Comparison of ENCODE assay signal across 28 cellular contexts in genomic region chr16:29314292-29314934, GRCh38.
DNase-seq lines count a peak whose midpoint lies in the region; ATAC-seq, FAIRE-seq and TF ChIP-seq lines count a peak whose summit lies in the region.
"Had no signal": no experiment of that assay in that cellular context is flagged by ENCODE, and none has a peak within 500 bp of the region (broad histone marks: within the 10 kb centered on the region; RNA-seq: fewer than 3 reads in every experiment).

No MANE protein-coding gene starts in this region.

- H3K36me3 ChIP-seq in heart right ventricle (peaks cover 0 to 3% (median 0%) of the 10 kb centered on the region in 9 donors), Caco-2 (ENCODE audit: control insufficient read depth, insufficient read depth, low read length) (no peaks in the 10 kb centered on the region)
- H3K36me3 ChIP-seq: BE2C had no signal

- H3K27ac Mint-ChIP-seq in glutamatergic neuron (ENCODE audit: unreplicated experiment) (peak overlapping the region; percentile 62), neural crest cell (ENCODE audit: unreplicated experiment) (peak overlapping the region; percentile 35), Caco-2 (ENCODE audit: unreplicated experiment) (no peak overlapping the region)
- H3K27ac Mint-ChIP-seq in stimulated activated naive B cell treated with anti-CD40 and anti-IgM and Interleukin-4, amounts not matched to agents 10 μg/mL and 1 μg/mL and 100 μg/mL, for 72 hours = peak overlapping the region; percentile 47
- H3K27ac Mint-ChIP-seq: CD8-positive, alpha-beta memory T cell had no signal

- DNase-seq in Right ventricle myocardium inferior (ENCODE audit: missing footprints) (peak; percentile 55), heart right ventricle (no peak), glutamatergic neuron (no peak), neural crest cell (ENCODE audit: low read depth, low spot score) (no peak), ureter (ENCODE audit: low spot score) (no peak), Caco-2 (no peak), GM12891 (ENCODE audit: insufficient read length, low spot score) (no peak)
- no peak for DNase-seq in stimulated activated naive B cell treated with anti-CD40 and anti-IgM and Interleukin-4, amounts not matched to agents 10 μg/mL and 1 μg/mL and 100 μg/mL, for 72 hours
- DNase-seq: BE2C; CD8-positive, alpha-beta memory T cell; DMS153; DND-41; H9; Kasumi-1; NCI-H1092 treated with DMSO at 0.1 percent for 48 hours; NCI-H146; NCI-H1930; NCI-H2107; NCI-H446 treated with DMSO at 0.1 percent for 48 hours; NCI-H526 treated with DMSO at 0.1 percent for 48 hours; PC-9; SHP77 treated with DMSO at 0.1 percent for 48 hours had no signal

- CTCF ChIA-PET in Caco-2 (lab: Charles Lee) = no interaction called here

- H3K9me3 Mint-ChIP-seq in glutamatergic neuron (ENCODE audit: unreplicated experiment) = peaks cover 24% of the 10 kb centered on the region
- H3K9me3 Mint-ChIP-seq in neural crest cell = no peaks in the 10 kb centered on the region
- H3K9me3 Mint-ChIP-seq in stimulated activated naive B cell treated with anti-CD40 and anti-IgM and Interleukin-4, amounts not matched to agents 10 μg/mL and 1 μg/mL and 100 μg/mL, for 72 hours = no peaks in the 10 kb centered on the region
- no peaks in the 10 kb centered on the region for H3K9me3 Mint-ChIP-seq in Caco-2 (ENCODE audit: unreplicated experiment)
- H3K9me3 Mint-ChIP-seq: CD14-positive monocyte; CD8-positive, alpha-beta memory T cell; H9 had no signal

- no peak for FAIRE-seq in GM12891 (lab: Jason Lieb, UNC)
- FAIRE-seq: GM18507, HepG2, K562 had no signal

- H3K4me1 ChIP-seq in heart right ventricle = peaks cover 4 to 59% (median 29%) of the 10 kb centered on the region in 9 donors
- H3K4me1 ChIP-seq in Caco-2 = no peaks in the 10 kb centered on the region

- WGBS in heart right ventricle, 2 donors = 92 to 95% methylated on average over 20 of the region's 20 CpGs

- BruUV-seq in Caco-2 (replicated peaks; lab: Mats Ljungman, UMichigan) = no TSS peak

- peaks cover 10% of the 10 kb centered on the region for H3K27me3 Mint-ChIP-seq in glutamatergic neuron (ENCODE audit: unreplicated experiment)
- H3K27me3 Mint-ChIP-seq in neural crest cell (ENCODE audit: low read depth) = peaks cover 3% of the 10 kb centered on the region
- H3K27me3 Mint-ChIP-seq in stimulated activated naive B cell treated with anti-CD40 and anti-IgM and Interleukin-4, amounts not matched to agents 10 μg/mL and 1 μg/mL and 100 μg/mL, for 72 hours = no peaks in the 10 kb centered on the region
- no peaks in the 10 kb centered on the region for H3K27me3 Mint-ChIP-seq in Caco-2 (ENCODE audit: insufficient read depth, unreplicated experiment)
- H3K27me3 Mint-ChIP-seq: CD8-positive, alpha-beta memory T cell had no signal

- intact Hi-C loops in Right ventricle myocardium inferior (cut with DNase I) = no loop called here
- intact Hi-C loops in heart right ventricle (cut with DNase I) = loop anchor here in 1 of 10 donors (10.0 kb wide), 1 partner anchor 200 kb away; no protein-coding TSS in a partner anchor
- intact Hi-C loops in Caco-2 (cut with micrococcal nuclease; ENCODE audit: unreplicated experiment) = no loop called here

- H3K9me3 ChIP-seq in heart right ventricle (no peaks in the 10 kb centered on the region), Caco-2 (no peaks in the 10 kb centered on the region)
- H3K9me3 ChIP-seq: BE2C had no signal

- no peak for TF ChIP-seq POLR2A in GM12891 (IDR thresholded peaks at IDR 0.05; ENCODE audit: low read depth, low read length)

- H3K27ac ChIP-seq in heart right ventricle = peak overlapping the region in 2 of 10 donors; percentile 5 to 31
- H3K27ac ChIP-seq: 22Rv1, PC-9, SK-N-MC had no signal

- H3K4me3 Mint-ChIP-seq in glutamatergic neuron (ENCODE audit: unreplicated experiment) (peak overlapping the region; percentile 46), neural crest cell (no peak overlapping the region), Caco-2 (ENCODE audit: unreplicated experiment) (no peak overlapping the region)
- no peak overlapping the region for H3K4me3 Mint-ChIP-seq in stimulated activated naive B cell treated with anti-CD40 and anti-IgM and Interleukin-4, amounts not matched to agents 10 μg/mL and 1 μg/mL and 100 μg/mL, for 72 hours
- H3K4me3 Mint-ChIP-seq: CD14-positive monocyte; CD8-positive, alpha-beta memory T cell; H9 had no signal

- H3K27me3 ChIP-seq in heart right ventricle (no peaks in the 10 kb centered on the region), Caco-2 (replicated peaks; ENCODE audit: control insufficient read depth, insufficient read depth, low read length) (no peaks in the 10 kb centered on the region)
- H3K27me3 ChIP-seq: BE2C had no signal

- POLR2A ChIA-PET in Caco-2 (lab: Charles Lee) = no interaction called here

- H3K4me3 ChIP-seq in heart right ventricle = no peak overlapping the region
- H3K4me3 ChIP-seq in Caco-2 (ENCODE audit: low read depth, low read length) = no peak overlapping the region
- H3K4me3 ChIP-seq: K562, PC-9 had no signal

- no peak for ATAC-seq in Right ventricle myocardium inferior
- ATAC-seq in heart right ventricle = no peak
- no peak for ATAC-seq in stimulated activated naive B cell treated with anti-CD40 and anti-IgM and Interleukin-4, amounts not matched to agents 10 μg/mL and 1 μg/mL and 100 μg/mL, for 72 hours (replicated peaks)
- ATAC-seq: HepG2, K562 had no signal

- no peak for TF ChIP-seq CTCF in heart right ventricle (IDR thresholded peaks at IDR 0.05)
- no peak for TF ChIP-seq CTCF in glutamatergic neuron (IDR thresholded peaks at IDR 0.05; ENCODE audit: partially characterized antibody, unreplicated experiment)
- no peak for TF ChIP-seq CTCF in neural crest cell (conservative IDR thresholded peaks at IDR 0.05)
- TF ChIP-seq CTCF in Caco-2 (IDR thresholded peaks at IDR 0.05; ENCODE audit: insufficient read depth in 1 of 2, low read depth in 1 of 2, low read length in 1 of 2, severe bottlenecking in 1 of 2, unreplicated experiment in 1 of 2) = no peak

- H3K4me1 Mint-ChIP-seq in glutamatergic neuron (ENCODE audit: low read depth, unreplicated experiment) (peaks cover 46% of the 10 kb centered on the region), neural crest cell (peaks cover 59% of the 10 kb centered on the region), Caco-2 (ENCODE audit: low read depth, unreplicated experiment) (no peaks in the 10 kb centered on the region)
- H3K4me1 Mint-ChIP-seq in stimulated activated naive B cell treated with anti-CD40 and anti-IgM and Interleukin-4, amounts not matched to agents 10 μg/mL and 1 μg/mL and 100 μg/mL, for 72 hours = peaks cover 10 to 38% of the 10 kb centered on the region in 2 donors
- H3K4me1 Mint-ChIP-seq: CD8-positive, alpha-beta memory T cell had no signal

- H3K36me3 Mint-ChIP-seq in glutamatergic neuron (ENCODE audit: unreplicated experiment) (no peaks in the 10 kb centered on the region), neural crest cell (ENCODE audit: low read depth) (no peaks in the 10 kb centered on the region), Caco-2 (ENCODE audit: insufficient read depth, unreplicated experiment) (no peaks in the 10 kb centered on the region)
- H3K36me3 Mint-ChIP-seq in stimulated activated naive B cell treated with anti-CD40 and anti-IgM and Interleukin-4, amounts not matched to agents 10 μg/mL and 1 μg/mL and 100 μg/mL, for 72 hours = peaks cover 12 to 14% of the 10 kb centered on the region in 2 donors

TF ChIP-seq in GM12891, 5 proteins besides CTCF, POLR2A, EP300 and RAD21:
- no peak for TF ChIP-seq SPI1 (IDR thresholded peaks at IDR 0.05; ENCODE audit: low read depth, low read length)
- no peak for TF ChIP-seq PAX5 (IDR thresholded peaks at IDR 0.05; ENCODE audit: insufficient read depth, low read length, severe bottlenecking)
- TF ChIP-seq POLR2AphosphoS5 (IDR thresholded peaks at IDR 0.05; ENCODE audit: low read depth, low read length) = no peak
- TF ChIP-seq POU2F2 (IDR thresholded peaks at IDR 0.05; ENCODE audit: low read depth, low read length) = no peak
- TF ChIP-seq TAF1 (IDR thresholded peaks at IDR 0.05; ENCODE audit: low read depth, low read length) = no peak
